Comparison of ENCODE assay signal across 8 cellular contexts in the genomic region with DNA sequence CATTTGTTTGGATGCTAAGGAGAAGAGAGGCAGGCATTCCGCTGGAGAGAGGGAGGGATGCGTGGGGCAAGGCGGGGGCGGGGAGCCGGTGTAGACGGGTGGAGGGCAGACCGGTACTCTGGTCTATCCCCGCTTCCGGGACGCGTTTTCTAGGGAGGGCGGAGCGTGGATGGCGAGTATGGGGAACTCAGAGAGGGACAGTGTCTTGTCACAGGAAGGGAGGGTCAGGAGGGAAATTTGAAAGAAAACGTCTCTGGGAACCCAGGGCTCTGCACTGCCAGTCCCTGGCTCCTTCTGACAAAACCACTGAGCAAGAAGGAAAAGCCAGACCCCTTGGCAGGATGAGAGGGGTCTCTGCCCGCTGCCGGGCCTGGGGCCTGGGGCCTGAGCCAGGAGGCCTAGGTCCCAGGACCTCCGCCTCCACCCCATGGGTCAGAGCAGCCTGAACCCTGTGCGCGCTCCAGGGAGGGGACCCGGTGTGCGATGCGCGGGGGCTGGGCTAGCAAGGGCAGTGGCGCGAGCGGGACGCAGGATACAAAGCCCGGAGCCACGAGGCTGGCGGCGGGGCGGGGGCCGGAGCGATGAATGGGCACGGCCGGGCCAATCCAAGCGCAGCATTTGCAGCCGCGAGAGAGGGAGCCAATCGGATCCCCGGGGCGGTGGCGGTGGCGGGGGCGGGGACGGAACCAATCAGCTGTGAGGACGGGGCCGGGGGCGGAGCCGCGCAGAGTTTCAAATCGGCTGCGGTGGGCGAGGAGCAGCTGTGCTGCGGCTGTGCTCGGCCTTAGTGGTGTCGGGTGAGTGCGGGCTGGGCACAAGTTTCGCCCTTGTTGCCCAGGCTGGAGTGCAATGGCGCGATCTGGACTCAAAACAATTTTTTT. TPM values are rescaled to one million over a fixed set of nuclear protein-coding genes. Genes with fewer than 3 reads are reported as not detected.
DNase-seq lines count a peak whose midpoint lies in the region; ATAC-seq and TF ChIP-seq lines count a peak whose summit lies in the region.

A gene with protein sequence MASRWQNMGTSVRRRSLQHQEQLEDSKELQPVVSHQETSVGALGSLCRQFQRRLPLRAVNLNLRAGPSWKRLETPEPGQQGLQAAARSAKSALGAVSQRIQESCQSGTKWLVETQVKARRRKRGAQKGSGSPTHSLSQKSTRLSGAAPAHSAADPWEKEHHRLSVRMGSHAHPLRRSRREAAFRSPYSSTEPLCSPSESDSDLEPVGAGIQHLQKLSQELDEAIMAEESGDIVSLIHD (plus strand): TSS at position 764 of the 881 bp plus-strand sequence. CDS start 656 bp downstream, outside the sequence.

- no peak for TF ChIP-seq CTCF in C4-2B (conservative IDR thresholded peaks at IDR 0.05)

- H3K27ac ChIP-seq in C4-2B = peak within 1 kb of the TSS; percentile 86

- no peaks in the 10 kb centered on the region for H3K27me3 ChIP-seq in endocrine pancreas (ENCODE audit: control insufficient read depth, insufficient read depth, low read length)

- ATAC-seq in GM19395 (IDR thresholded peaks at IDR 0.05; ENCODE audit: unreplicated experiment) (peak; percentile 88), HG03565 (IDR thresholded peaks at IDR 0.05; ENCODE audit: unreplicated experiment) (peak; percentile 64)

- peak; percentile 91 for DNase-seq in NCI-H82 treated with DMSO at 0.1 percent for 48 hours (lab: John Stamatoyannopoulos, UW; ENCODE audit: unreplicated experiment)
- DNase-seq in activated CD8-positive, alpha-beta memory T cell treated with anti-CD3 and anti-CD28 coated beads for 48 hours (ENCODE audit: low read depth in 2 of 3, low spot score in 2 of 3) = peak; percentile 79 to 89 (median 86)
- DNase-seq in mesenteric fat pad (ENCODE audit: low spot score) = peak; percentile 99
- DNase-seq in stimulated activated CD8-positive, alpha-beta memory T cell treated with anti-CD3 and anti-CD28 coated beads, Interleukin-12 subunit alpha, Interleukin-12 subunit beta, amount 100 ng/mL, for 4 hours (ENCODE audit: low read depth) = peak; percentile 89

- H3K9me3 ChIP-seq in endocrine pancreas (ENCODE audit: control insufficient read depth, low read length) = no peaks in the 10 kb centered on the region

- no peaks in the 10 kb centered on the region for H3K36me3 ChIP-seq in endocrine pancreas (ENCODE audit: control insufficient read depth, insufficient read depth, low read length)

- H3K4me1 ChIP-seq in endocrine pancreas (ENCODE audit: control insufficient read depth, insufficient read depth, low read length) = no peaks in the 10 kb centered on the region

- H3K4me3 ChIP-seq in endocrine pancreas (ENCODE audit: control insufficient read depth, insufficient read depth, low read length) = peak within 1 kb of the TSS; percentile 0

- peak within 1 kb of the TSS; percentile 3 for H3K9ac ChIP-seq in endocrine pancreas (ENCODE audit: control insufficient read depth, insufficient read depth, low read length)

RNA-seq across cellular contexts. Expression of the gene that starts here (rescaled TPM):
- total RNA-seq in mesenteric fat pad = not detected

Comparison
In these comparisons a context has a peak if more than half of its experiments do, and no peak if none do; other contexts are left out.
1. Peak in every context shown above with its lines: DNase-seq, ATAC-seq, H3K4me3 ChIP-seq and H3K27ac ChIP-seq.
2. Peak in DNase-seq in mesenteric fat pad; RNA of the gene not detected or under 1 TPM.